In genomic region chr2:230498506-230499107, GRCh38 we compare ENCODE assay signal across 1 cellular context.
TF ChIP-seq lines count a peak whose summit lies in the region.

No MANE protein-coding gene starts in this region.

TF ChIP-seq in SK-N-SH treated with all-trans-retinoic acid at 6 μM for 48 hours, 23 proteins besides CTCF, POLR2A, EP300 and RAD21 (continued from another document):
- TF ChIP-seq RARB (CRISPR knock-in tag; IDR thresholded peaks at IDR 0.05) (no peak), TOX (CRISPR knock-in tag; IDR thresholded peaks at IDR 0.05; ENCODE audit: borderline replicate concordance) (no peak), OSR1 (CRISPR knock-in tag; IDR thresholded peaks at IDR 0.05) (no peak), CSDC2 (CRISPR knock-in tag; IDR thresholded peaks at IDR 0.05) (no peak)
